In genomic region chr6:104953410-104953953, GRCh38 we compare ENCODE assay signal across 16 cellular contexts. TPM values are rescaled to one million over a fixed set of nuclear protein-coding genes. Genes with fewer than 3 reads are reported as not detected.
DNase-seq lines count a peak whose midpoint lies in the region; ATAC-seq, FAIRE-seq and TF ChIP-seq lines count a peak whose summit lies in the region.
"Had no signal": no experiment of that assay in that cellular context is flagged by ENCODE, and none has a peak within 500 bp of the region (broad histone marks: within the 10 kb centered on the region; RNA-seq: fewer than 3 reads in every experiment).

No MANE protein-coding gene starts in this region.

- H3K27me3 Mint-ChIP-seq in CD8-positive, alpha-beta memory T cell, result peaks cover 67 to 88% of the 10 kb centered on the region in 2 donors

- ATAC-seq in GM19351 (IDR thresholded peaks at IDR 0.05; ENCODE audit: unreplicated experiment), result no peak
- ATAC-seq: SK-N-SH treated with all-trans-retinoic acid at 6 μM for 48 hours had no signal

- peaks cover 5 to 18% (median 9%) of the 10 kb centered on the region in 3 donors for H3K4me1 Mint-ChIP-seq in CD8-positive, alpha-beta memory T cell

- peak overlapping the region in 1 of 7 donors; percentile 18 for H3K4me3 Mint-ChIP-seq in CD8-positive, alpha-beta memory T cell

- CTCF ChIA-PET in CD8-positive, alpha-beta memory T cell (lab: Charles Lee), result no interaction called here

- H3K9me3 Mint-ChIP-seq in CD8-positive, alpha-beta memory T cell, result peaks cover 26 to 42% (median 32%) of the 10 kb centered on the region in 5 donors

- H3K27me3 ChIP-seq in CD8-positive, alpha-beta memory T cell (ENCODE audit: insufficient read depth, low read length, poor library complexity, severe bottlenecking), result peaks cover 47% of the 10 kb centered on the region
- peaks cover 41% of the 10 kb centered on the region for H3K27me3 ChIP-seq in bronchial epithelial cell (ENCODE audit: control insufficient read depth, insufficient read depth, low read length)

- H3K9me3 ChIP-seq in CD8-positive, alpha-beta memory T cell (ENCODE audit: low read length), result no peaks in the 10 kb centered on the region
- H3K9me3 ChIP-seq: thoracic aorta had no signal

- POLR2A ChIA-PET in CD8-positive, alpha-beta memory T cell (lab: Charles Lee), result no interaction called here

- TF ChIP-seq CTCF in bronchial epithelial cell (IDR thresholded peaks at IDR 0.05; ENCODE audit: insufficient read depth, low read length, severe bottlenecking), result no peak

- FAIRE-seq in bronchial epithelial cell (lab: Jason Lieb, UNC), result peak; percentile 82
- FAIRE-seq: keratinocyte had no signal

- no peaks in the 10 kb centered on the region for H3K36me3 ChIP-seq in CD8-positive, alpha-beta memory T cell (ENCODE audit: insufficient read depth, low read length)
- no peaks in the 10 kb centered on the region for H3K36me3 ChIP-seq in bronchial epithelial cell (ENCODE audit: control insufficient read depth, insufficient read depth, low read length)
- H3K36me3 ChIP-seq: thoracic aorta had no signal

- no peaks in the 10 kb centered on the region for H3K36me3 Mint-ChIP-seq in CD8-positive, alpha-beta memory T cell

- no peak overlapping the region for H3K4me3 ChIP-seq in CD8-positive, alpha-beta memory T cell (ENCODE audit: low read length)
- H3K4me3 ChIP-seq in bronchial epithelial cell (ENCODE audit: low read depth, low read length), result no peak overlapping the region
- H3K4me3 ChIP-seq: thoracic aorta had no signal

- H3K27ac ChIP-seq in CD8-positive, alpha-beta memory T cell (ENCODE audit: low read depth, low read length), result peak overlapping the region; percentile 54
- H3K27ac ChIP-seq: thoracic aorta had no signal

- no peak for DNase-seq in CD8-positive, alpha-beta memory T cell
- DNase-seq in HT1080 (ENCODE audit: low read depth), result peak; percentile 70
- no peak for DNase-seq in bronchial epithelial cell (ENCODE audit: low read depth)
- DNase-seq in left kidney (ENCODE audit: low read depth, low spot score), result peak; percentile 52
- no peak for DNase-seq in DMS79 (lab: John Stamatoyannopoulos, UW)
- DNase-seq in DMS79 treated with DMSO at 0.1 percent for 48 hours (lab: John Stamatoyannopoulos, UW), result no peak
- no peak for DNase-seq in inferior parietal cortex (ENCODE audit: extremely low spot score)
- DNase-seq: NCI-H1092; NCI-H345; stimulated activated CD4-positive, alpha-beta T cell treated with anti-CD3 and anti-CD28 coated beads, Interleukin-15, amount 100 ng/mL, for 24 hours had no signal

- H3K4me1 ChIP-seq in CD8-positive, alpha-beta memory T cell (ENCODE audit: insufficient read depth, low read length), result no peaks in the 10 kb centered on the region

- peak overlapping the region in 1 of 8 donors; percentile 9 for H3K27ac Mint-ChIP-seq in CD8-positive, alpha-beta memory T cell

RNA-seq across cellular contexts. Expression of gene LIN28B, which starts 3.4 kb away (rescaled TPM):
- total RNA-seq in CD8-positive, alpha-beta memory T cell, result not detected
- not detected for polyA plus RNA-seq in CD8-positive, alpha-beta memory T cell
- total RNA-seq in HT1080 (2014; rRNA removed; shearing (Covaris generic)), result 2.3 and 2.5 TPM in 2 replicates
- 1.5 and 1.7 TPM in 2 replicates for polyA plus RNA-seq in HT1080 (2015; cell fraction: cytosol; rRNA removed)
- 1.8 and 2.2 TPM in 2 replicates for polyA plus RNA-seq in HT1080 (2015; cell fraction: nucleus; rRNA removed)
- not detected in 2 replicates for total RNA-seq in bronchial epithelial cell
- total RNA-seq: fibroblast of lung, thoracic aorta had no signal
- polyA plus RNA-seq: adipose tissue, fibroblast of lung, keratinocyte had no signal

Comparison
In these comparisons a context has a peak if more than half of its experiments do, and no peak if none do; other contexts are left out.
1. DNase-seq: peak in HT1080 (single experiment) and left kidney (single experiment); none in CD8-positive, alpha-beta memory T cell (0 of 5), bronchial epithelial cell (single experiment), DMS79 (single experiment), DMS79 treated with DMSO at 0.1 percent for 48 hours (single experiment) and inferior parietal cortex (single experiment).